8 cellular contexts compared by ENCODE assay signal in the genomic region with DNA sequence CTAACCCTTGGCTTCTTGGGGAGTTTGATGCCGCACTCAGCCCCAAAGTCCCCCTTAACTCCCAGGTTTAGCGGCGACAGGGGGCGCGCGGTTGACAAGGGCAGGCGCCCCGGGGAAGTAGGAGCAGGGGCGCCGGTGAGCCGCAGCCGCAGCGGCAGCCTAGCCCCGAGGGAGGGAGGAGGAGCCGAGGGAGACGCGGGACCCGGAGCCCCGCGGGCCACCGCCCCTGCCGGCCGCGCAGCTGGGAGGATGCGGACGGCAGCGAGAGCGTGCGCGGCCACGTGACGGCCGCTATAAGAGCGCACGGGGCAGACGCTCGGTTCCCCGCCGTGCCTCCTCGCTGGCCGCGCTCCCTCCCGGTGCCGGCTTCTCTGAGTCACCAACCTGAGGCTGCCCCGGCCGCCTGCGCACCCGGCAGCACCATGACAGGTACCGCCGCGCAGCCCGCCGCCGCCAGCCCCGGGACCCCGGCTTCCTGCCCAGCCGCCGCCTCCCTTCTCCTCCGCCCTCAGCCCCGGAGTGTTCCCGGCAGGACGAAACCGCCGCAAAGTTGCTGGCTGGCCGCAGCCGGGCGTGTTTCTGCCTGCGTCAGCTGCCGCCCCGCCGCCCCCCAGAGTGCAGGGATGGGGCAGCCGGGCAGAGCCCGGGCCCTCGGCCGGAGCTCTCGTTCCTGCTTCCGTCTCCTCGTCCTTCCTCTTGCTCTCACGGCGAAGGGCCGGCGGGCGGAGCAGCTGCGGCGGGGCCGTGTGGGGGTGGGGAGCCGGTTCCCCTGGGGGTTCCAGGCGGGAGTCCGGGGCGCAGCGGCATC. TPM values are rescaled to one million over a fixed set of nuclear protein-coding genes. Genes with fewer than 3 reads are reported as not detected.
A peak's percentile ranks its signal among the peaks of the same experiment; 100 is the strongest.
DNase-seq lines count a peak whose midpoint lies in the region; ATAC-seq and TF ChIP-seq lines count a peak whose summit lies in the region.

Gene GYG1, plus strand, starts transcription at position 322 of the 808 bp plus-strand sequence. Its CDS starts 101 bp downstream, at position 423.

- H3K4me3 ChIP-seq in H7 (ENCODE audit: insufficient read depth, low read depth, low read length), result peak within 1 kb of the TSS; percentile 71

- no peaks in the 10 kb centered on the region for H3K27me3 Mint-ChIP-seq in activated naive CD8-positive, alpha-beta T cell treated with anti-CD3 and anti-CD28 coated beads, Interleukin-2, amount 50 U/mL, for 24 hours
- peaks cover 6% of the 10 kb centered on the region for H3K27me3 Mint-ChIP-seq in type B pancreatic cell

- TF ChIP-seq CTCF in type B pancreatic cell (conservative IDR thresholded peaks at IDR 0.05), result peak; percentile 53

- intact Hi-C loops in cardiac septum (cut with DNase I), result loop anchor here (2.0 kb wide), 1 partner anchor 95 kb away; the partner anchor contains the start of gene HLTF

- peak within 1 kb of the TSS; percentile 82 for H3K4me3 Mint-ChIP-seq in activated naive CD8-positive, alpha-beta T cell treated with anti-CD3 and anti-CD28 coated beads, Interleukin-2, amount 50 U/mL, for 24 hours
- peak within 1 kb of the TSS; percentile 85 for H3K4me3 Mint-ChIP-seq in type B pancreatic cell

- peak; percentile 61 for DNase-seq in GM04504 (ENCODE audit: low read depth)
- DNase-seq in H7, result peak; percentile 94
- DNase-seq in M059J (ENCODE audit: low read depth), result peak; percentile 85
- peak; percentile 88 for DNase-seq in SW480 (ENCODE audit: low spot score)
- DNase-seq in activated naive CD8-positive, alpha-beta T cell treated with anti-CD3 and anti-CD28 coated beads, Interleukin-2, amount 50 U/mL, for 24 hours, result peak; percentile 75
- peak; percentile 92 for DNase-seq in cardiac septum (ENCODE audit: low spot score)
- peak; percentile 69 for DNase-seq in pons (ENCODE audit: low spot score)
- peak; percentile 80 for DNase-seq in type B pancreatic cell (ENCODE audit: extremely low spot score, unreplicated experiment)

- H3K9me3 Mint-ChIP-seq in activated naive CD8-positive, alpha-beta T cell treated with anti-CD3 and anti-CD28 coated beads, Interleukin-2, amount 50 U/mL, for 24 hours, result no peaks in the 10 kb centered on the region
- H3K9me3 Mint-ChIP-seq in type B pancreatic cell, result no peaks in the 10 kb centered on the region

- peaks cover 7% of the 10 kb centered on the region for H3K27me3 ChIP-seq in H7 (ENCODE audit: control insufficient read depth, insufficient read depth, low read length)

- peaks cover 11% of the 10 kb centered on the region for H3K36me3 Mint-ChIP-seq in activated naive CD8-positive, alpha-beta T cell treated with anti-CD3 and anti-CD28 coated beads, Interleukin-2, amount 50 U/mL, for 24 hours (ENCODE audit: low read depth)
- peaks cover 12% of the 10 kb centered on the region for H3K36me3 Mint-ChIP-seq in type B pancreatic cell

- no peaks in the 10 kb centered on the region; the same call in 1 of the 2 replicates for H3K36me3 ChIP-seq in H7 (replicated peaks; ENCODE audit: control insufficient read depth, insufficient read depth, low read length)

- peaks cover 24% of the 10 kb centered on the region for H3K4me1 Mint-ChIP-seq in activated naive CD8-positive, alpha-beta T cell treated with anti-CD3 and anti-CD28 coated beads, Interleukin-2, amount 50 U/mL, for 24 hours
- peaks cover 11% of the 10 kb centered on the region for H3K4me1 Mint-ChIP-seq in type B pancreatic cell (ENCODE audit: unreplicated experiment)

- peak; percentile 91 for ATAC-seq in activated naive CD8-positive, alpha-beta T cell treated with anti-CD3 and anti-CD28 coated beads, Interleukin-2, amount 50 U/mL, for 24 hours

- H3K27ac Mint-ChIP-seq in activated naive CD8-positive, alpha-beta T cell treated with anti-CD3 and anti-CD28 coated beads, Interleukin-2, amount 50 U/mL, for 24 hours, result peak within 1 kb of the TSS; percentile 79
- peak within 1 kb of the TSS; percentile 70 for H3K27ac Mint-ChIP-seq in type B pancreatic cell

RNA-seq across cellular contexts. Expression of gene GYG1, which starts in this region (rescaled TPM):
- 24.5 and 34.2 TPM in 2 replicates for total RNA-seq in H7 (2014; rRNA removed; shearing (Covaris generic))
- total RNA-seq in M059J (2014; rRNA removed; shearing (Covaris generic)), result 30.8 and 53.6 TPM in 2 replicates
- total RNA-seq in cardiac septum (123 TPM), type B pancreatic cell (ENCODE audit: low replicate concordance) (33.1 and 46.8 TPM in 2 replicates)

Comparison
In these comparisons a context has a peak if more than half of its experiments do, and no peak if none do; other contexts are left out.
1. Peak in every context shown above with its lines: DNase-seq, ATAC-seq and H3K4me3 ChIP-seq.